ENCODE assay signal across 8 cellular contexts in the genomic region with DNA sequence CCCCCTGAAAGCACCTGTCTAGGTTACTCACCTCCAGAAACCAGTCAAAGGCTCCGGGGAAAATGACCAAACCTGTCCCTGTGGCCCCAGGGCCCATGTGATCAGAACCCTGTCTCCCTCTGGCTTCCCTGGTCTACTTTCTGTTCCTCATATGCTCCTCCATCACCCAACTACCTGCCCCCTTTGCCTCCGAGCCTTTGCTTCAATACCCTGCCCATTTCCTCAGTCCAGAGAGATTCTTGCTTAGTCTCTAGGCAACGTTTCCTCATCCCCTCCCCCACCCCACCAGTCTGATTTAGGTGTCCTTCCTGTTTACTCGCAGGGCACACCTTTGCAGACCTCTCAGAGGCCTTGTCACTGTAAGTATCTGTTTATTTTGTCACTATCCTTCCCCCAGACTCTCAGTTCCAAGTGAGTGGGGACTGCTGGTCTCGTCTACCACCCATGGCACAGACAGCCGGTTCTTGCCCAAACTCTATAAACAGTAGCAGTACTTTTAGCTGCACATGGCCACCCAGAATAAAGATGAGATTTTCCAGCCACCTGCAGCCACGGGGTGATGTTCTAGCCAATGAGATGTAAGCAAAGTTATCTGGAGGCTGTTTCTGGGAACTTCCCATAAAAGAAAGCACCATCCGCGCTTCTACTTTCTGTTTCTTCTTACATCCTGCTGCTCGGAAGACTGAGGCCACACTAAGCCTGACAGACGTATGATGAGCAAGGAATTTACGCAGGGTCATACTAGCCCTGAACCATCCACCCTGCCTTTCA. TPM values are rescaled to one million over a fixed set of nuclear protein-coding genes. Genes with fewer than 3 reads are reported as not detected.
DNase-seq lines count a peak whose midpoint lies in the region; ATAC-seq, FAIRE-seq and TF ChIP-seq lines count a peak whose summit lies in the region.

No MANE protein-coding gene starts in this region.

- no peak for TF ChIP-seq CTCF in activated B cell treated with CpG ODN at 0.5 μM for 24 hours (IDR thresholded peaks at IDR 0.05)
- TF ChIP-seq CTCF in uterus (IDR thresholded peaks at IDR 0.05) = no peak
- no peak for TF ChIP-seq CTCF in HFFc6 (IDR thresholded peaks at IDR 0.05)

- ATAC-seq in HG03095 (IDR thresholded peaks at IDR 0.05; ENCODE audit: unreplicated experiment) = peak; percentile 77
- peak; percentile 85 for ATAC-seq in activated B cell treated with CpG ODN at 0.5 μM for 24 hours (ENCODE audit: low read depth)
- ATAC-seq in effector memory CD8-positive, alpha-beta T cell (replicated peaks) = peak; percentile 79

- CTCF ChIA-PET in activated B cell treated with CpG ODN at 0.5 μM for 24 hours (lab: Charles Lee) = no interaction called here

- no peaks in the 10 kb centered on the region for H3K9me3 ChIP-seq in uterus

- no peak overlapping the region for H3K4me3 ChIP-seq in uterus

- H3K27ac Mint-ChIP-seq in activated B cell treated with CpG ODN at 0.5 μM for 24 hours = peak overlapping the region; percentile 97
- peak overlapping the region; percentile 97 to 99 for H3K27ac Mint-ChIP-seq in effector memory CD8-positive, alpha-beta T cell
- H3K27ac Mint-ChIP-seq in HFFc6 = no peak overlapping the region

- H3K9me3 Mint-ChIP-seq in activated B cell treated with CpG ODN at 0.5 μM for 24 hours = no peaks in the 10 kb centered on the region
- H3K9me3 Mint-ChIP-seq in effector memory CD8-positive, alpha-beta T cell = no peaks in the 10 kb centered on the region
- H3K9me3 Mint-ChIP-seq in HFFc6 = no peaks in the 10 kb centered on the region

- peaks cover 42% of the 10 kb centered on the region for H3K36me3 Mint-ChIP-seq in activated B cell treated with CpG ODN at 0.5 μM for 24 hours (ENCODE audit: low read depth)
- peaks cover 47% of the 10 kb centered on the region for H3K36me3 Mint-ChIP-seq in effector memory CD8-positive, alpha-beta T cell (ENCODE audit: insufficient read depth)
- 0 out of 2 replicates have a peak, but pooled peaks cover 10% of the 10 kb centered on the region for H3K36me3 Mint-ChIP-seq in HFFc6 (ENCODE audit: low read depth)

- TF ChIP-seq POLR2A in uterus (IDR thresholded peaks at IDR 0.05) = no peak

- POLR2A ChIA-PET in activated B cell treated with CpG ODN at 0.5 μM for 24 hours (lab: Charles Lee) = interaction anchor here (0.6 to 4.9 kb wide), 9 partner anchors 9 to 153 kb away, joined by 3 to 54 read pairs (median 4); a partner anchor contains a TSS

- peak overlapping the region in 1 of 2 donors; percentile 30 for H3K27ac ChIP-seq in uterus

- H3K4me3 Mint-ChIP-seq in activated B cell treated with CpG ODN at 0.5 μM for 24 hours (peak overlapping the region; percentile 84), HFFc6 (no peak overlapping the region)
- H3K4me3 Mint-ChIP-seq in effector memory CD8-positive, alpha-beta T cell = peak overlapping the region; percentile 88 to 89

- H3K36me3 ChIP-seq in uterus = no peaks in the 10 kb centered on the region

- H3K4me1 ChIP-seq in uterus = no peaks in the 10 kb centered on the region

- no peaks in the 10 kb centered on the region for H3K27me3 Mint-ChIP-seq in activated B cell treated with CpG ODN at 0.5 μM for 24 hours
- no peaks in the 10 kb centered on the region for H3K27me3 Mint-ChIP-seq in effector memory CD8-positive, alpha-beta T cell
- no peaks in the 10 kb centered on the region for H3K27me3 Mint-ChIP-seq in HFFc6 (ENCODE audit: insufficient read depth)

- DNase-seq in GM19239 (ENCODE audit: insufficient read length, low spot score) = peak; percentile 26
- peak; percentile 56 for DNase-seq in activated B cell treated with CpG ODN at 0.5 μM for 24 hours
- peak; percentile 63 to 75 (median 63) for DNase-seq in effector memory CD8-positive, alpha-beta T cell
- DNase-seq in stimulated activated CD4-positive, alpha-beta T cell treated with anti-CD3 and anti-CD28 coated beads, Interleukin-4, amount 100 ng/mL, for 24 hours = peak; percentile 69
- no peak for DNase-seq in uterus
- no peak for DNase-seq in HFFc6
- no peak for DNase-seq in NCI-H2227 treated with DMSO at 0.1 percent for 48 hours (lab: John Stamatoyannopoulos, UW)

- H3K27me3 ChIP-seq in uterus = no peaks in the 10 kb centered on the region

- peaks cover 93% of the 10 kb centered on the region for H3K4me1 Mint-ChIP-seq in activated B cell treated with CpG ODN at 0.5 μM for 24 hours
- H3K4me1 Mint-ChIP-seq in effector memory CD8-positive, alpha-beta T cell (ENCODE audit: low read depth in 2 of 2) = peaks cover 76 to 81% of the 10 kb centered on the region in 2 donors
- peaks cover 21% of the 10 kb centered on the region for H3K4me1 Mint-ChIP-seq in HFFc6 (ENCODE audit: low read depth)

- intact Hi-C loops in activated B cell treated with CpG ODN at 0.5 μM for 24 hours (cut with micrococcal nuclease) (loop anchor here (1.0 to 2.0 kb wide), 6 partner anchors 8 to 163 kb away; no protein-coding TSS in a partner anchor), uterus (cut with DNase I; ENCODE audit: low total_unique reads) (no loop called here)

- peak; percentile 96 for FAIRE-seq in GM19239 (lab: Jason Lieb, UNC)

RNA-seq across cellular contexts. Expression of a gene that starts 13.3 kb away (rescaled TPM):
- 109 and 127 TPM in 2 replicates for total RNA-seq in activated B cell treated with CpG ODN at 0.5 μM for 24 hours
- 10 to 100 TPM; 26.4 to 80.7 (median 48.4) TPM for total RNA-seq in uterus
- 100 to 1,000 TPM in 2 of 6 experiments, 10 to 100 TPM in 4; 82.0 to 104 (median 89.1) TPM for total RNA-seq in HFFc6 (2021; fragmentation: NEBNext Ultra II Directional; extraction: Animal tissue kit (Norgen Biotek cat#: 25700))

Comparison
In these comparisons a context has a peak if more than half of its experiments do, and no peak if none do; other contexts are left out.
1. DNase-seq: peak in GM19239 (single experiment), activated B cell treated with CpG ODN at 0.5 μM for 24 hours (single experiment), effector memory CD8-positive, alpha-beta T cell (3 of 3) and stimulated activated CD4-positive, alpha-beta T cell treated with anti-CD3 and anti-CD28 coated beads, Interleukin-4, amount 100 ng/mL, for 24 hours (single experiment); none in uterus (0 of 2), HFFc6 (single experiment) and NCI-H2227 treated with DMSO at 0.1 percent for 48 hours (single experiment).
2. Peak in every context shown above with its lines, with median percentiles within 50 percentile points of each other: ATAC-seq.